ENCODE assay signal across 8 cellular contexts in the genomic region with DNA sequence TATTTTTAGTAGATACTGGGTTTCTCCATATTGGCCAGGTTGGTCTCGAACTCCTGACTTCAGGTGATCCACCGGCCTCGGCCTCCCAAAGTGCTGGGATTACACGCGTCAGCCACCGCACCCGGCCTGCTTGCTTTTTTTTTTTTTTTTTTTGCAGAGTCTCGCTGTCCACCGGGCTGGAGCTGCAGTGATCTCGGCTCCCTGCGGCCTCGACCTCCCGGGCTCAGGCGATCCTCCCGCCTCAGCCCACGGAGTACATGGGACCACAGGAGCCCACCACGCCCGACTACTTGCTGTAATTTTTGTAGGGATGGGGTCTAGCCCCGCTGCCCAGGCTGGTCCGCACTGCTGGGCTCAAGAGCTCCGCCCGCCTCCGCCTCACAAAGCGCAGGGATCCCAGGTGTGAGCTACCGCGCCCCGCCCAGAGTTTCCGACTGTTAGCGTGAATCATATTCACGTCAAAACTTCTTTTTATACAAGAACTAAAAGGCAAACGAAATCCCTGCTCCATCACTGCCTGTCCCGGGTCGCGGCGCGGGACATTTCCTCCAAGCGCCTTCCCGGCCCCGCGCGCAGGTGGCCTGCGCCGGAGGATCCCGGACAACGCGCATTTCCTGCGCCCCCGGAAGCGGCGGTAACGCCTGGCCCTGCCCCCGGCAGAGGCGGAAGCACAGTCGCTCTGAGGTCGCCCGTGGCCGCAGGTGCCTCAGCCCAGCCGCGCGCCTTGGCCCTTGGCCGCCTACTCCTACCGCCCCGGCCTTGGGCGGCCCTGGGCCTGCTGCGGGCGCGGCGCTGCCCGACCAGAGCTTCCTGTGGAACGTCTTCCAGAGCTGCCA. TPM values are rescaled to one million over a fixed set of nuclear protein-coding genes. Genes with fewer than 3 reads are reported as not detected.
DNase-seq lines count a peak whose midpoint lies in the region; ATAC-seq, FAIRE-seq and TF ChIP-seq lines count a peak whose summit lies in the region.
"Not testable (repeated sequence)": the region's sequence is repeated elsewhere in the genome, so short reads cannot be mapped to it uniquely, and the experiment has no call there.

No MANE protein-coding gene starts in this region.

- 2% methylated on average over 17 of the region's 70 CpGs for WGBS in A549 (ENCODE audit: missing lambda C conversion rate)

- not testable (repeated sequence) for H3K9me3 ChIP-seq in A549; skeletal muscle satellite cell (replicated peaks; ENCODE audit: low read length)

- peak overlapping the region; percentile 45 for H3K4me3 ChIP-seq in A549
- H3K4me3 ChIP-seq in HL-60 (replicated peaks; ENCODE audit: insufficient read depth, low read length) = peak overlapping the region; percentile 36
- peak overlapping the region; percentile 46 for H3K4me3 ChIP-seq in kidney epithelial cell (ENCODE audit: low read depth, low read length)
- peak overlapping the region; percentile 52 for H3K4me3 ChIP-seq in skeletal muscle satellite cell (ENCODE audit: low read length)

- H3K27me3 ChIP-seq in HL-60 (ENCODE audit: insufficient read depth, poor library complexity, severe bottlenecking); kidney epithelial cell (ENCODE audit: control insufficient read depth, insufficient read depth, low read length); skeletal muscle satellite cell (ENCODE audit: control insufficient read depth, insufficient read depth, low read length): not testable (repeated sequence)

- CTCF ChIA-PET in A549 (lab: Yijun Ruan, JAX) = not testable (repeated sequence)

- peak overlapping the region; percentile 70 to 81 for H3K27ac ChIP-seq in A549
- not testable (repeated sequence) for H3K27ac ChIP-seq in HL-60 (replicated peaks)

- not testable (repeated sequence) for H3K9ac ChIP-seq in skeletal muscle satellite cell (ENCODE audit: low read depth, low read length)

- not testable (repeated sequence) for TF ChIP-seq CTCF in A549 (IDR thresholded peaks at IDR 0.05); HL-60 (IDR thresholded peaks at IDR 0.05; ENCODE audit: insufficient read depth, low read length); kidney epithelial cell (IDR thresholded peaks at IDR 0.05; ENCODE audit: insufficient read depth, low read length, poor library complexity, severe bottlenecking)

- not testable (repeated sequence) for DNase-seq in A549 (ENCODE audit: low read depth in 1 of 2, low spot score in 1 of 2); HL-60 (ENCODE audit: low read depth in 1 of 2, low spot score in 1 of 2); kidney epithelial cell (ENCODE audit: low read depth)
- peak; percentile 64 to 71 for DNase-seq in activated CD4-positive, alpha-beta T cell treated with anti-CD3 and anti-CD28 coated beads, Interleukin-2, amount 50 U/mL, for 48 hours
- DNase-seq in central memory CD4-positive, alpha-beta T cell = peak; percentile 54

- not testable (repeated sequence) for H3K4me2 ChIP-seq in A549
- peak overlapping the region; percentile 73 for H3K4me2 ChIP-seq in skeletal muscle satellite cell (ENCODE audit: low read length)

- POLR2A ChIA-PET in A549 (lab: Yijun Ruan, JAX) = not testable (repeated sequence)

- H3K4me1 ChIP-seq in A549; skeletal muscle satellite cell (ENCODE audit: control insufficient read depth, insufficient read depth, low read length): not testable (repeated sequence)

- ATAC-seq in A549 (peak; percentile 97 to 99), GM19025 (IDR thresholded peaks at IDR 0.05; ENCODE audit: low read depth, unreplicated experiment) (peak; percentile 91), HG02642 (IDR thresholded peaks at IDR 0.05; ENCODE audit: poor library complexity, unreplicated experiment) (peak; percentile 93)

- TF ChIP-seq POLR2A in A549 (IDR thresholded peaks at IDR 0.05; ENCODE audit: low read length) = not testable (repeated sequence)

- not testable (repeated sequence) for H3K36me3 ChIP-seq in kidney epithelial cell (ENCODE audit: control insufficient read depth, insufficient read depth, low read length); skeletal muscle satellite cell (ENCODE audit: insufficient read depth, low read length)

- not testable (repeated sequence) for TF ChIP-seq EP300 in A549 (IDR thresholded peaks at IDR 0.05)

- TF ChIP-seq RAD21 in A549 (conservative IDR thresholded peaks at IDR 0.05 in 1 of 2, IDR thresholded peaks at IDR 0.05 in 1 of 2) = not testable (repeated sequence)

- not testable (repeated sequence) for FAIRE-seq in A549 (lab: Jason Lieb, UNC)

TF ChIP-seq in A549, 52 proteins besides CTCF, POLR2A, EP300 and RAD21:
- peak; percentile 72; the same call in 1 of the 2 replicates for TF ChIP-seq PHF8 (IDR thresholded peaks at IDR 0.05; ENCODE audit: borderline replicate concordance, low read depth)

RNA-seq across cellular contexts. Expression of a gene that starts 50.9 kb away (rescaled TPM):
- polyA plus RNA-seq in A549 (2011; rRNA removed) = 2.8 and 3.1 TPM in 2 replicates
- 0.25 and 0.34 TPM in 2 replicates for polyA plus RNA-seq in A549 (2012; cell fraction: cytosol; rRNA removed)
- polyA plus RNA-seq in A549 (2012; cell fraction: nucleus; rRNA removed) = 0.14 and 0.58 TPM in 2 replicates
- polyA plus RNA-seq in A549 (2017; fragmentation: RNase III; extraction: RNeasy Plus Mini Kit Qiagen cat#74134 plus additional on column Dnase treatment) = 0.15 to 0.36 TPM (median 0.28 TPM) in 3 replicates
- polyA minus RNA-seq in A549 (2011; rRNA and poly(A)+ RNA removed) = 2.7 and 3.6 TPM in 2 replicates
- not detected in 2 replicates for total RNA-seq in kidney epithelial cell
- total RNA-seq in skeletal muscle satellite cell (2012; rRNA removed) = 1.3 and 9.8 TPM in 2 replicates
